In the genomic region with DNA sequence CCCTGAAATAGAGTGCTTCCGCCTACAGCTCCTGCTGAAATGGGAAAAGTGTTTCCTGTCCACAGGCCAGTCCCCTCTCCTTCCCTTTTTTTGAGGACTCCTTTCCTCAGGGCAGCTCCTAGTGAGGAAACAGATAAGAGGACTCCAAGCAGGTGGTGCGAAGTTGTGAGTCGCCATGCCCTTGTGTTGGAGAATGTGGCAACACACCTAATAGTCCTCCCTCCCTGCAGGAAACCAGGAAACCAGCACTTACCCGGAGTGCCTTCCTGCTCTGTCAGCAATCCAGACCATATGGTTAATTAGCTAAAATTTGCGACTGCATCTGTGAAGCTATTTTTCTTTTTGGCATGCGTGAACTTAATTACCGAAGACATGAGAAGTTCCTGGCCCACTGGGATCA, we compare ENCODE assay signal across 28 cellular contexts.
DNase-seq lines count a peak whose midpoint lies in the region; ATAC-seq, FAIRE-seq and TF ChIP-seq lines count a peak whose summit lies in the region.
"Had no signal": no experiment of that assay in that cellular context is flagged by ENCODE, and none has a peak within 500 bp of the region (broad histone marks: within the 10 kb centered on the region; RNA-seq: fewer than 3 reads in every experiment).

No MANE protein-coding gene starts in this region.

- H3K4me3 ChIP-seq in GM23338 (no peak overlapping the region), thyroid gland (replicated peaks in 1 of 3) (no peak overlapping the region)
- H3K4me3 ChIP-seq: PC-9, SJSA1 had no signal

- H3K27me3 ChIP-seq in GM23338 (ENCODE audit: insufficient read depth) (no peaks in the 10 kb centered on the region), thyroid gland (no peaks in the 10 kb centered on the region)
- H3K27me3 ChIP-seq: BE2C, SJSA1 had no signal

- peaks cover 4% of the 10 kb centered on the region; the same call in 1 of the 2 replicates for H3K9me2 ChIP-seq in GM23338 (ENCODE audit: insufficient read depth)

- H3K27ac Mint-ChIP-seq in GM23338: peak overlapping the region; percentile 44; the same call in 1 of the 2 replicates
- H3K27ac Mint-ChIP-seq in endothelial cell (ENCODE audit: unreplicated experiment): peak overlapping the region; percentile 88
- H3K27ac Mint-ChIP-seq: T-cell had no signal

- H3K27ac ChIP-seq in GM23338 (ENCODE audit: low read depth) (no peak overlapping the region), thyroid gland (no peak overlapping the region)
- H3K27ac ChIP-seq: PC-9, SJSA1 had no signal

- peaks cover 3% of the 10 kb centered on the region for H3K27me3 Mint-ChIP-seq in GM23338 (ENCODE audit: insufficient read depth, low read depth, poor library complexity)
- no peaks in the 10 kb centered on the region for H3K27me3 Mint-ChIP-seq in endothelial cell (ENCODE audit: unreplicated experiment)

- H3K4me3 Mint-ChIP-seq in GM23338 (no peak overlapping the region), endothelial cell (ENCODE audit: unreplicated experiment) (no peak overlapping the region)
- H3K4me3 Mint-ChIP-seq: CD14-positive monocyte, T-cell had no signal

- no peaks in the 10 kb centered on the region for H3K36me3 Mint-ChIP-seq in GM23338 (ENCODE audit: low read depth)
- H3K36me3 Mint-ChIP-seq in endothelial cell (ENCODE audit: low read depth, unreplicated experiment): peaks cover 5% of the 10 kb centered on the region
- H3K36me3 Mint-ChIP-seq: CD14-positive monocyte, T-cell had no signal

- no peaks in the 10 kb centered on the region for H4K20me1 ChIP-seq in GM23338 (replicated peaks; ENCODE audit: insufficient read depth)

- H3K36me3 ChIP-seq in GM23338 (ENCODE audit: insufficient read depth) (no peaks in the 10 kb centered on the region), thyroid gland (no peaks in the 10 kb centered on the region)
- H3K36me3 ChIP-seq: SJSA1 had no signal

- ATAC-seq in GM23338: no peak
- ATAC-seq: T-cell had no signal

- WGBS in thyroid gland, 2 donors: 74 to 77% methylated on average over 7 of the region's 7 CpGs

- H3K4me2 ChIP-seq in GM23338: no peak overlapping the region
- H3K4me2 ChIP-seq: PC-9 had no signal

- no peak for FAIRE-seq in H54 (lab: Jason Lieb, UNC)
- FAIRE-seq: G401.6, HTR-8/SVneo had no signal

- intact Hi-C loops in thyroid gland (cut with DNase I): no loop called here

- H3K4me1 ChIP-seq in GM23338 (ENCODE audit: insufficient read depth) (peaks cover 6% of the 10 kb centered on the region; the same call in 1 of the 2 replicates), thyroid gland (no peaks in the 10 kb centered on the region)
- H3K4me1 ChIP-seq: BE2C, SJSA1 had no signal

- no peaks in the 10 kb centered on the region for H3K9me3 ChIP-seq in thyroid gland
- H3K9me3 ChIP-seq: BE2C, SJSA1 had no signal

- no peak for TF ChIP-seq CTCF in GM23338 (conservative IDR thresholded peaks at IDR 0.05; ENCODE audit: low read depth in 2 of 2)
- no peak for TF ChIP-seq CTCF in endothelial cell (IDR thresholded peaks at IDR 0.05; ENCODE audit: unreplicated experiment)
- no peak for TF ChIP-seq CTCF in thyroid gland (IDR thresholded peaks at IDR 0.05)

- H3F3A ChIP-seq in GM23338 (replicated peaks; ENCODE audit: low read depth): no peaks in the 10 kb centered on the region

- no peaks in the 10 kb centered on the region for H3K9me3 Mint-ChIP-seq in GM23338
- no peaks in the 10 kb centered on the region for H3K9me3 Mint-ChIP-seq in endothelial cell (ENCODE audit: unreplicated experiment)

- H3K79me2 ChIP-seq in GM23338 (replicated peaks; ENCODE audit: insufficient read depth): no peaks in the 10 kb centered on the region

- peak; percentile 79 for DNase-seq in DMS 273 (lab: John Stamatoyannopoulos, UW; ENCODE audit: unreplicated experiment)
- no peak for DNase-seq in GM23338 (ENCODE audit: low spot score)
- DNase-seq in NCI-H69 (lab: John Stamatoyannopoulos, UW): peak; percentile 85
- DNase-seq in endothelial cell (ENCODE audit: low spot score): peak; percentile 12
- no peak for DNase-seq in H54 (ENCODE audit: insufficient read length, low spot score)
- DNase-seq in thyroid gland: no peak
- no peak for DNase-seq in NCI-H1092 treated with DMSO at 0.1 percent for 48 hours (lab: John Stamatoyannopoulos, UW)
- no peak for DNase-seq in OCI-M1 (lab: John Stamatoyannopoulos, UW)
- DNase-seq: BE2C; DMS53; GOT3; HCEC 1CT; IMR-90; KG1; MM.1S; NCI-H1048; NCI-H1417 treated with DMSO at 0.1 percent for 48 hours; NCI-H187 treated with DMSO at 0.1 percent for 48 hours; NCI-H446 treated with DMSO at 0.1 percent for 48 hours; NK-92 treated with Interleukin-12 subunit alpha and Interleukin-12 subunit beta, amount 100 ng/mL, for 24 hours; PC-9; Right ventricle myocardium superior; RPMI8226; T-cell had no signal

- no peak overlapping the region for H2AFZ ChIP-seq in GM23338
- H2AFZ ChIP-seq: PC-9 had no signal

- TF ChIP-seq POLR2A in H54 (IDR thresholded peaks at IDR 0.05; ENCODE audit: low read depth, low read length): no peak
- TF ChIP-seq POLR2A in thyroid gland (IDR thresholded peaks at IDR 0.05): no peak

- peaks cover 19% of the 10 kb centered on the region for H3K4me1 Mint-ChIP-seq in GM23338
- peaks cover 53% of the 10 kb centered on the region for H3K4me1 Mint-ChIP-seq in endothelial cell (ENCODE audit: unreplicated experiment)
- H3K4me1 Mint-ChIP-seq: CD14-positive monocyte had no signal

TF ChIP-seq in GM23338, 12 proteins besides CTCF, POLR2A, EP300 and RAD21:
- TF ChIP-seq POLR2AphosphoS5 (IDR thresholded peaks at IDR 0.05; ENCODE audit: low read depth): no peak
- TF ChIP-seq, protein P1, sequence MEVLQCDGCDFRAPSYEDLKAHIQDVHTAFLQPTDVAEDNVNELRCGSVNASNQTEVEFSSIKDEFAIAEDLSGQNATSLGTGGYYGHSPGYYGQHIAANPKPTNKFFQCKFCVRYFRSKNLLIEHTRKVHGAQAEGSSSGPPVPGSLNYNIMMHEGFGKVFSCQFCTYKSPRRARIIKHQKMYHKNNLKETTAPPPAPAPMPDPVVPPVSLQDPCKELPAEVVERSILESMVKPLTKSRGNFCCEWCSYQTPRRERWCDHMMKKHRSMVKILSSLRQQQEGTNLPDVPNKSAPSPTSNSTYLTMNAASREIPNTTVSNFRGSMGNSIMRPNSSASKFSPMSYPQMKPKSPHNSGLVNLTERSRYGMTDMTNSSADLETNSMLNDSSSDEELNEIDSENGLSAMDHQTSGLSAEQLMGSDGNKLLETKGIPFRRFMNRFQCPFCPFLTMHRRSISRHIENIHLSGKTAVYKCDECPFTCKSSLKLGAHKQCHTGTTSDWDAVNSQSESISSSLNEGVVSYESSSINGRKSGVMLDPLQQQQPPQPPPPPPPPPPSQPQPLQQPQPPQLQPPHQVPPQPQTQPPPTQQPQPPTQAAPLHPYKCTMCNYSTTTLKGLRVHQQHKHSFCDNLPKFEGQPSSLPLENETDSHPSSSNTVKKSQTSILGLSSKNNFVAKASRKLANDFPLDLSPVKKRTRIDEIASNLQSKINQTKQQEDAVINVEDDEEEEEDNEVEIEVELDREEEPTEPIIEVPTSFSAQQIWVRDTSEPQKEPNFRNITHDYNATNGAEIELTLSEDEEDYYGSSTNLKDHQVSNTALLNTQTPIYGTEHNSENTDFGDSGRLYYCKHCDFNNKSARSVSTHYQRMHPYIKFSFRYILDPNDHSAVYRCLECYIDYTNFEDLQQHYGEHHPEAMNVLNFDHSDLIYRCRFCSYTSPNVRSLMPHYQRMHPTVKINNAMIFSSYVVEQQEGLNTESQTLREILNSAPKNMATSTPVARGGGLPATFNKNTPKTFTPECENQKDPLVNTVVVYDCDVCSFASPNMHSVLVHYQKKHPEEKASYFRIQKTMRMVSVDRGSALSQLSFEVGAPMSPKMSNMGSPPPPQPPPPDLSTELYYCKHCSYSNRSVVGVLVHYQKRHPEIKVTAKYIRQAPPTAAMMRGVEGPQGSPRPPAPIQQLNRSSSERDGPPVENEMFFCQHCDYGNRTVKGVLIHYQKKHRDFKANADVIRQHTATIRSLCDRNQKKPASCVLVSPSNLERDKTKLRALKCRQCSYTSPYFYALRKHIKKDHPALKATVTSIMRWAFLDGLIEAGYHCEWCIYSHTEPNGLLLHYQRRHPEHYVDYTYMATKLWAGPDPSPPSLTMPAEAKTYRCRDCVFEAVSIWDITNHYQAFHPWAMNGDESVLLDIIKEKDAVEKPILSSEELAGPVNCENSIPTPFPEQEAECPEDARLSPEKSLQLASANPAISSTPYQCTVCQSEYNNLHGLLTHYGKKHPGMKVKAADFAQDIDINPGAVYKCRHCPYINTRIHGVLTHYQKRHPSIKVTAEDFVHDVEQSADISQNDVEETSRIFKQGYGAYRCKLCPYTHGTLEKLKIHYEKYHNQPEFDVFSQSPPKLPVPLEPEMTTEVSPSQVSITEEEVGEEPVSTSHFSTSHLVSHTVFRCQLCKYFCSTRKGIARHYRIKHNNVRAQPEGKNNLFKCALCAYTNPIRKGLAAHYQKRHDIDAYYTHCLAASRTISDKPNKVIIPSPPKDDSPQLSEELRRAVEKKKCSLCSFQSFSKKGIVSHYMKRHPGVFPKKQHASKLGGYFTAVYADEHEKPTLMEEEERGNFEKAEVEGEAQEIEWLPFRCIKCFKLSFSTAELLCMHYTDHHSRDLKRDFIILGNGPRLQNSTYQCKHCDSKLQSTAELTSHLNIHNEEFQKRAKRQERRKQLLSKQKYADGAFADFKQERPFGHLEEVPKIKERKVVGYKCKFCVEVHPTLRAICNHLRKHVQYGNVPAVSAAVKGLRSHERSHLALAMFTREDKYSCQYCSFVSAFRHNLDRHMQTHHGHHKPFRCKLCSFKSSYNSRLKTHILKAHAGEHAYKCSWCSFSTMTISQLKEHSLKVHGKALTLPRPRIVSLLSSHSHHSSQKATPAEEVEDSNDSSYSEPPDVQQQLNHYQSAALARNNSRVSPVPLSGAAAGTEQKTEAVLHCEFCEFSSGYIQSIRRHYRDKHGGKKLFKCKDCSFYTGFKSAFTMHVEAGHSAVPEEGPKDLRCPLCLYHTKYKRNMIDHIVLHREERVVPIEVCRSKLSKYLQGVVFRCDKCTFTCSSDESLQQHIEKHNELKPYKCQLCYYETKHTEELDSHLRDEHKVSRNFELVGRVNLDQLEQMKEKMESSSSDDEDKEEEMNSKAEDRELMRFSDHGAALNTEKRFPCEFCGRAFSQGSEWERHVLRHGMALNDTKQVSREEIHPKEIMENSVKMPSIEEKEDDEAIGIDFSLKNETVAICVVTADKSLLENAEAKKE (CRISPR knock-in tag; IDR thresholded peaks at IDR 0.05): no peak

Comparison
In these comparisons a context has a peak if more than half of its experiments do, and no peak if none do; other contexts are left out.
1. DNase-seq: peak in DMS 273 (single experiment), NCI-H69 (single experiment) and endothelial cell (single experiment); none in GM23338 (single experiment), H54 (single experiment), thyroid gland (0 of 2), NCI-H1092 treated with DMSO at 0.1 percent for 48 hours (single experiment) and OCI-M1 (single experiment).